Comparison of ENCODE assay signal across 8 cellular contexts in genomic region chr3:31132132-31132769, GRCh38.
A peak's percentile ranks its signal among the peaks of the same experiment; 100 is the strongest.
DNase-seq lines count a peak whose midpoint lies in the region; ATAC-seq and TF ChIP-seq lines count a peak whose summit lies in the region.

No MANE protein-coding gene starts in this region.

- TF ChIP-seq CTCF in PC-9 (conservative IDR thresholded peaks at IDR 0.05) (peak; percentile 66), gastrocnemius medialis (IDR thresholded peaks at IDR 0.05 in 4 of 5, conservative IDR thresholded peaks at IDR 0.05 in 1 of 5) (peak; percentile 41 to 77 (median 72))

- H3K27me3 Mint-ChIP-seq in T-helper 2 cell treated with Interferon-gamma antibody and Interleukin-4, amounts not matched to agents 5 μg/mL and 100 μg/mL, for 36 hours (ENCODE audit: low read depth), result no peaks in the 10 kb centered on the region

- peak; percentile 3 for DNase-seq in stimulated activated CD4-positive, alpha-beta T cell treated with anti-CD3 and anti-CD28 coated beads, Interleukin-4, amount 100 ng/mL, for 24 hours
- DNase-seq in stimulated activated CD4-positive, alpha-beta T cell treated with anti-CD3 and anti-CD28 coated beads, Interleukin-4, amount 100 ng/mL, for 4 hours, result no peak
- DNase-seq in PC-9 (peak in 1 of 2 experiments; percentile 36), fibroblast of peridontal ligament (ENCODE audit: extremely low read depth) (peak; percentile 69), gastrocnemius medialis (no peak)
- no peak for DNase-seq in stimulated activated CD4-positive, alpha-beta T cell treated with anti-CD3 and anti-CD28 coated beads, Interleukin-4, amount 100 ng/mL, for 1 hour
- no peak for DNase-seq in T-helper 2 cell treated with Interferon-gamma antibody and Interleukin-4, amounts not matched to agents 5 μg/mL and 100 μg/mL, for 36 hours (ENCODE audit: low spot score)

- H3K4me3 ChIP-seq in PC-9 (no peak overlapping the region), gastrocnemius medialis (no peak overlapping the region)

- no peaks in the 10 kb centered on the region for H3K4me1 ChIP-seq in PC-9 (replicated peaks; ENCODE audit: insufficient read depth)
- no peaks in the 10 kb centered on the region for H3K4me1 ChIP-seq in gastrocnemius medialis

- H3K27ac ChIP-seq in PC-9, result no peak overlapping the region
- H3K27ac ChIP-seq in gastrocnemius medialis, result no peak overlapping the region

- H3K27me3 ChIP-seq in PC-9 (ENCODE audit: insufficient read depth, low read depth), result no peaks in the 10 kb centered on the region
- no peaks in the 10 kb centered on the region for H3K27me3 ChIP-seq in gastrocnemius medialis

- H3K9me3 Mint-ChIP-seq in T-helper 2 cell treated with Interferon-gamma antibody and Interleukin-4, amounts not matched to agents 5 μg/mL and 100 μg/mL, for 36 hours, result no peaks in the 10 kb centered on the region

- TF ChIP-seq POLR2A in gastrocnemius medialis (IDR thresholded peaks at IDR 0.05), result no peak

- in situ Hi-C loops in gastrocnemius medialis (cut with MboI; ENCODE audit: low sequenced_read_pairs in 4 of 4), result loop anchor here (5.0 kb wide), 2 partner anchors 350 to 365 kb away; no protein-coding TSS in a partner anchor

- no peak overlapping the region for H2AFZ ChIP-seq in PC-9

- BruUV-seq in PC-9 (replicated peaks; lab: Mats Ljungman, UMichigan), result no TSS peak

- no peak overlapping the region for H3K4me2 ChIP-seq in PC-9

- POLR2A ChIA-PET in PC-9 (lab: Charles Lee; ENCODE audit: unreplicated experiment), result no interaction called here

- H3K9me3 ChIP-seq in PC-9 (ENCODE audit: insufficient read depth, low read depth), result no peaks in the 10 kb centered on the region
- H3K9me3 ChIP-seq in gastrocnemius medialis, result no peaks in the 10 kb centered on the region

- intact Hi-C loops in PC-9 (cut with micrococcal nuclease; ENCODE audit: unreplicated experiment) (loop anchor here (1.0 to 10.0 kb wide), 5 partner anchors 161 to 1117 kb away; partner anchors contain the start of gene STT3B), gastrocnemius medialis (cut with DNase I; ENCODE audit: low total_unique reads) (loop anchor here (1.0 to 10.0 kb wide), 2 partner anchors 364 to 1087 kb away; no protein-coding TSS in a partner anchor)

- no peaks in the 10 kb centered on the region for H3K36me3 ChIP-seq in PC-9 (ENCODE audit: low read depth)
- H3K36me3 ChIP-seq in gastrocnemius medialis, result no peaks in the 10 kb centered on the region

- CTCF ChIA-PET in PC-9 (lab: Charles Lee), result interaction anchor here (0.7 kb wide), 4 partner anchors 198 to 414 kb away, joined by 3 to 5 read pairs (median 4); no protein-coding TSS in a partner anchor

- H3K4me1 Mint-ChIP-seq in T-helper 2 cell treated with Interferon-gamma antibody and Interleukin-4, amounts not matched to agents 5 μg/mL and 100 μg/mL, for 36 hours (ENCODE audit: low read depth), result no peaks in the 10 kb centered on the region

- H3K79me2 ChIP-seq in PC-9 (ENCODE audit: low read depth), result no peaks in the 10 kb centered on the region

- H3K27ac Mint-ChIP-seq in T-helper 2 cell treated with Interferon-gamma antibody and Interleukin-4, amounts not matched to agents 5 μg/mL and 100 μg/mL, for 36 hours, result no peak overlapping the region

- H4K20me1 ChIP-seq in PC-9 (ENCODE audit: insufficient read depth), result no peaks in the 10 kb centered on the region

- no peak overlapping the region for H3K4me3 Mint-ChIP-seq in T-helper 2 cell treated with Interferon-gamma antibody and Interleukin-4, amounts not matched to agents 5 μg/mL and 100 μg/mL, for 36 hours

- no peaks in the 10 kb centered on the region for H3K36me3 Mint-ChIP-seq in T-helper 2 cell treated with Interferon-gamma antibody and Interleukin-4, amounts not matched to agents 5 μg/mL and 100 μg/mL, for 36 hours (ENCODE audit: low read depth)

- no peaks in the 10 kb centered on the region for H3K9me2 ChIP-seq in PC-9 (ENCODE audit: insufficient read depth)

- ATAC-seq in HG02938 (IDR thresholded peaks at IDR 0.05; ENCODE audit: unreplicated experiment) (peak; percentile 59), gastrocnemius medialis (peak; percentile 74 to 87)

- H3F3A ChIP-seq in PC-9 (ENCODE audit: insufficient read depth, low read depth), result no peaks in the 10 kb centered on the region

Comparison
In these comparisons a context has a peak if more than half of its experiments do, and no peak if none do; other contexts are left out.
1. DNase-seq: peak in stimulated activated CD4-positive, alpha-beta T cell treated with anti-CD3 and anti-CD28 coated beads, Interleukin-4, amount 100 ng/mL, for 24 hours (single experiment) and fibroblast of peridontal ligament (single experiment); none in stimulated activated CD4-positive, alpha-beta T cell treated with anti-CD3 and anti-CD28 coated beads, Interleukin-4, amount 100 ng/mL, for 4 hours (0 of 2), gastrocnemius medialis (0 of 2), stimulated activated CD4-positive, alpha-beta T cell treated with anti-CD3 and anti-CD28 coated beads, Interleukin-4, amount 100 ng/mL, for 1 hour (single experiment) and T-helper 2 cell treated with Interferon-gamma antibody and Interleukin-4, amounts not matched to agents 5 μg/mL and 100 μg/mL, for 36 hours (single experiment).